ENCODE assay signal across 11 cellular contexts in the genomic region with DNA sequence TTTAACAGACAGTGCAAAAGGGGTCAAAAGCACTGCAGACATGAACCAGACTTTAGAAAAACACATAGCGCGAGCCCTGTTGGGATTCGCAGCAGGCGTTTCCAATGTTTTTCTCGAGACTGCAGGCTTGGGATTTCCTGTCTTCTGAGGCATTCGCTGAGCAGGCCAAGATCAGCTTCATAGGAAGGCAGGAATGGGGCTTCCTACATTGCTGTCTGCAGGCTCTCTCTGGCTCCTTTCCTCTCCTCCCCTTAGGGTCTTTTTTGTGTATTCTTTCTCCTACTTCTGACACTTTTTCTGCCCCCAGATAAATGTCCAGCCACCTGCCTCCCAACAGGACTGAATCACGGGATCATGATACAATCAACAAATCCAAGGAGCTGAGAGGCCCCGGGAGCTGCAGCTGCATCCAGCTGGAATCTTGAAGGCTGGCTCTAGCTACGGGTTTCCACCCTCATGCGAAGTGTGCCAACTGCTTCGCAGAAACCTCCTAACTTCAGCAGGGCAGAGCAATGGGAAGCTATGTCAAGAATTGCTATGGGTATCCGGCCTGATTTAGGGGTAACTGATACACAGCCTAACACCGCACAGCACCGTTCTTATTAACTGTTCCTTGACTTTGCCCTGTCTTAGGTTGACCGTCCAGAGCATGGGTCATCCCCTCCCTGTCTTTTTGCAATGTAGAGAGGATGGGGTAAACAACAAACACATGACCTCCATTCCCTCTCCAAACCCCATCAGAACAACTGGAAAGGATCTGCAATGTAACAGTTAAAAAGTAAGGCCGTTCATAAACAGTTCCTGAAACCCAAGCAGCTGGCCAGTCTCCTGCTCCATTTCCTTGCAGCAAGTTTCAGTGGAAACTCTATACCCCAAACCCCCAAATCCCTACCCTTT. TPM values are rescaled to one million over a fixed set of nuclear protein-coding genes. Genes with fewer than 3 reads are reported as not detected.
DNase-seq lines count a peak whose midpoint lies in the region; ATAC-seq and TF ChIP-seq lines count a peak whose summit lies in the region.
"Had no signal": no experiment of that assay in that cellular context is flagged by ENCODE, and none has a peak within 500 bp of the region (broad histone marks: within the 10 kb centered on the region; RNA-seq: fewer than 3 reads in every experiment).

No MANE protein-coding gene starts in this region.

- POLR2A ChIA-PET in activated CD4-positive, alpha-beta T cell treated with anti-CD3 and anti-CD28 coated beads for 36 hours (lab: Charles Lee) = no interaction called here
- POLR2A ChIA-PET in A673 (lab: Charles Lee; ENCODE audit: low non-redundant PET) = no interaction called here

- intact Hi-C loops in esophagus muscularis mucosa (cut with DNase I) (no loop called here), mucosa of descending colon (cut with DNase I, micrococcal nuclease) (no loop called here), A673 (cut with micrococcal nuclease; ENCODE audit: unreplicated experiment) (no loop called here)
- intact Hi-C loops in activated CD4-positive, alpha-beta T cell treated with anti-CD3 and anti-CD28 coated beads for 36 hours (cut with DNase I, micrococcal nuclease) = no loop called here

- peak overlapping the region in 3 of 5 donors; percentile 0 to 55 (median 28) for H3K9ac ChIP-seq in subcutaneous abdominal adipose tissue (ENCODE audit: low read length in 5 of 5)

- CTCF ChIA-PET in activated CD4-positive, alpha-beta T cell treated with anti-CD3 and anti-CD28 coated beads for 36 hours (lab: Charles Lee) = interaction anchor here (0.6 to 2.6 kb wide), 5 partner anchors 16 to 255 kb away, joined by 3 to 19 read pairs (median 3); a partner anchor contains a TSS
- CTCF ChIA-PET in A673 (lab: Charles Lee) = no interaction called here

- H3K27ac Mint-ChIP-seq in activated CD4-positive, alpha-beta T cell treated with anti-CD3 and anti-CD28 coated beads for 36 hours = no peak overlapping the region
- H3K27ac Mint-ChIP-seq: activated naive CD4-positive, alpha-beta T cell treated with anti-CD3 and anti-CD28 coated beads, Interleukin-2, amount 50 U/mL, for 72 hours had no signal

- H3K9me3 ChIP-seq in esophagus muscularis mucosa (no peaks in the 10 kb centered on the region), mucosa of descending colon (no peaks in the 10 kb centered on the region), subcutaneous abdominal adipose tissue (ENCODE audit: control insufficient read depth in 5 of 5, low read length in 5 of 5) (no peaks in the 10 kb centered on the region), A673 (ENCODE audit: low read depth, low read length, poor library complexity, severe bottlenecking) (no peaks in the 10 kb centered on the region)

- H3K36me3 ChIP-seq in esophagus muscularis mucosa (peaks cover 0 to 19% (median 18%) of the 10 kb centered on the region in 4 donors), mucosa of descending colon (ENCODE audit: low read depth) (no peaks in the 10 kb centered on the region), subcutaneous abdominal adipose tissue (ENCODE audit: control insufficient read depth in 5 of 5, insufficient read depth in 5 of 5, low read length in 5 of 5) (peaks cover 0 to 17% (median 16%) of the 10 kb centered on the region in 5 donors), A673 (ENCODE audit: insufficient read depth, low read length, poor library complexity, severe bottlenecking) (peaks cover 15% of the 10 kb centered on the region)
- H3K36me3 ChIP-seq: WERI-Rb-1 had no signal

- TF ChIP-seq EP300 in esophagus muscularis mucosa (IDR thresholded peaks at IDR 0.05) = no peak

- H3K27me3 Mint-ChIP-seq in activated CD4-positive, alpha-beta T cell treated with anti-CD3 and anti-CD28 coated beads for 36 hours = peaks cover 2% of the 10 kb centered on the region

- no peaks in the 10 kb centered on the region for H3K27me3 ChIP-seq in esophagus muscularis mucosa
- no peaks in the 10 kb centered on the region for H3K27me3 ChIP-seq in subcutaneous abdominal adipose tissue (ENCODE audit: control insufficient read depth in 5 of 5, insufficient read depth in 4 of 5, low read length in 5 of 5)
- H3K27me3 ChIP-seq in A673 (replicated peaks; ENCODE audit: insufficient read depth, low read depth, low read length, poor library complexity) = no peaks in the 10 kb centered on the region

- ATAC-seq in mucosa of descending colon = peak; percentile 27
- ATAC-seq in activated CD4-positive, alpha-beta T cell treated with anti-CD3 and anti-CD28 coated beads for 36 hours = no peak
- ATAC-seq: activated naive CD4-positive, alpha-beta T cell treated with anti-CD3 and anti-CD28 coated beads, Interleukin-2, amount 50 U/mL, for 72 hours had no signal

- peak; percentile 55 for DNase-seq in LHCN-M2 (ENCODE audit: low read depth)
- no peak for DNase-seq in esophagus muscularis mucosa (ENCODE audit: extremely low spot score)
- peak in 2 of 3 donors; percentile 57 to 71 for DNase-seq in mucosa of descending colon
- no peak for DNase-seq in NCI-H748 treated with DMSO at 0.1 percent for 48 hours (lab: John Stamatoyannopoulos, UW)
- no peak for DNase-seq in activated CD4-positive, alpha-beta T cell treated with anti-CD3 and anti-CD28 coated beads for 36 hours
- DNase-seq in A673 (ENCODE audit: low spot score) = no peak
- DNase-seq in activated CD4-positive, alpha-beta T cell treated with anti-CD3 and anti-CD28 coated beads, Interleukin-2, amount 50 U/mL, for 48 hours = no peak
- DNase-seq: stimulated activated CD4-positive, alpha-beta T cell treated with anti-CD3 and anti-CD28 coated beads, Interleukin-12 subunit alpha, Interleukin-12 subunit beta, amount 100 ng/mL, for 4 hours; WERI-Rb-1 had no signal

- H3K36me3 Mint-ChIP-seq in activated CD4-positive, alpha-beta T cell treated with anti-CD3 and anti-CD28 coated beads for 36 hours (ENCODE audit: low read depth) = peaks cover 11% of the 10 kb centered on the region

- peak overlapping the region; percentile 68 to 80 (median 70) for H3K27ac ChIP-seq in esophagus muscularis mucosa (replicated peaks in 1 of 4)
- H3K27ac ChIP-seq in subcutaneous abdominal adipose tissue (ENCODE audit: low read depth, low read length) = peak overlapping the region; percentile 77
- no peak overlapping the region for H3K27ac ChIP-seq in A673 (ENCODE audit: low read depth, low read length, poor library complexity, severe bottlenecking)
- H3K27ac ChIP-seq: WERI-Rb-1 had no signal

- no TSS peak for BruUV-seq in A673 (replicated peaks; lab: Mats Ljungman, UMichigan)

- H3K4me3 Mint-ChIP-seq in activated CD4-positive, alpha-beta T cell treated with anti-CD3 and anti-CD28 coated beads for 36 hours = no peak overlapping the region

- TF ChIP-seq POLR2A in esophagus muscularis mucosa (IDR thresholded peaks at IDR 0.05; ENCODE audit: low read depth) = no peak

- 22% methylated on average over 16 of the region's 16 CpGs for WGBS in esophagus muscularis mucosa

- TF ChIP-seq CTCF in esophagus muscularis mucosa (IDR thresholded peaks at IDR 0.05) (no peak), mucosa of descending colon (IDR thresholded peaks at IDR 0.05) (no peak), A673 (conservative IDR thresholded peaks at IDR 0.05; ENCODE audit: low read depth, low read length) (no peak)

- H3K4me1 ChIP-seq in esophagus muscularis mucosa (peaks cover 18 to 59% (median 49%) of the 10 kb centered on the region in 4 donors), mucosa of descending colon (ENCODE audit: low read depth) (peaks cover 26% of the 10 kb centered on the region), subcutaneous abdominal adipose tissue (ENCODE audit: control insufficient read depth in 5 of 5, insufficient read depth in 5 of 5, low read length in 5 of 5) (peaks cover 19 to 51% (median 36%) of the 10 kb centered on the region in 5 donors), A673 (ENCODE audit: insufficient read depth, low read length, poor library complexity, severe bottlenecking) (no peaks in the 10 kb centered on the region)

- no peaks in the 10 kb centered on the region for H3K9me3 Mint-ChIP-seq in activated CD4-positive, alpha-beta T cell treated with anti-CD3 and anti-CD28 coated beads for 36 hours (ENCODE audit: low read depth)
- H3K9me3 Mint-ChIP-seq: activated naive CD4-positive, alpha-beta T cell treated with anti-CD3 and anti-CD28 coated beads, Interleukin-2, amount 50 U/mL, for 72 hours had no signal

- H3K4me3 ChIP-seq in esophagus muscularis mucosa (peak overlapping the region in 2 of 4 donors; percentile 0 to 21), mucosa of descending colon (no peak overlapping the region), subcutaneous abdominal adipose tissue (ENCODE audit: low read depth in 1 of 5, low read length in 5 of 5) (peak overlapping the region in 4 of 5 donors; percentile 3 to 49 (median 28)), A673 (ENCODE audit: low read depth, low read length, poor library complexity, severe bottlenecking) (no peak overlapping the region)

- H3K4me1 Mint-ChIP-seq in activated CD4-positive, alpha-beta T cell treated with anti-CD3 and anti-CD28 coated beads for 36 hours = peaks cover 14% of the 10 kb centered on the region

RNA-seq across cellular contexts. Expression of a gene that starts 31.6 kb away (rescaled TPM):
- 116 and 132 TPM in 2 replicates for total RNA-seq in LHCN-M2 (2014; rRNA removed)
- 57.3 TPM for polyA plus RNA-seq in LHCN-M2 (2012)
- 10 to 100 TPM; 58.3 to 67.3 (median 63.9) TPM for total RNA-seq in esophagus muscularis mucosa
- 100 to 1,000 TPM in 2 of 3 donors, 10 to 100 TPM in 1; 70.3 to 117 (median 105) TPM for total RNA-seq in mucosa of descending colon
- total RNA-seq in activated CD4-positive, alpha-beta T cell treated with anti-CD3 and anti-CD28 coated beads for 36 hours = 100 to 1,000 TPM; 204 to 227 TPM
- total RNA-seq in A673 (2021) = 171 and 188 TPM in 2 replicates

RNA-seq across cellular contexts. Expression of a gene that starts 31.8 kb away (rescaled TPM):
- 29.3 and 42.6 TPM in 2 replicates for total RNA-seq in LHCN-M2 (2014; rRNA removed)
- 16.3 TPM for polyA plus RNA-seq in LHCN-M2 (2012)
- 1 to 10 TPM; 5.2 to 6.5 (median 6.0) TPM for total RNA-seq in esophagus muscularis mucosa
- total RNA-seq in mucosa of descending colon = 10 to 100 TPM; 10.9 to 25.9 (median 22.3) TPM
- 10 to 100 TPM; 24.1 to 29.7 TPM for total RNA-seq in activated CD4-positive, alpha-beta T cell treated with anti-CD3 and anti-CD28 coated beads for 36 hours
- total RNA-seq in A673 (2021) = 39.1 and 41.4 TPM in 2 replicates

Comparison
In these comparisons a context has a peak if more than half of its experiments do, and no peak if none do; other contexts are left out.
1. DNase-seq: peak in LHCN-M2 (single experiment) and mucosa of descending colon (2 of 3); none in esophagus muscularis mucosa (single experiment), NCI-H748 treated with DMSO at 0.1 percent for 48 hours (single experiment), activated CD4-positive, alpha-beta T cell treated with anti-CD3 and anti-CD28 coated beads for 36 hours (single experiment), A673 (single experiment) and activated CD4-positive, alpha-beta T cell treated with anti-CD3 and anti-CD28 coated beads, Interleukin-2, amount 50 U/mL, for 48 hours (0 of 2).
2. H3K4me3 ChIP-seq: peak in subcutaneous abdominal adipose tissue (4 of 5); none in mucosa of descending colon (single experiment) and A673 (single experiment).